Comparison of ENCODE assay signal across 9 cellular contexts in the genomic region with DNA sequence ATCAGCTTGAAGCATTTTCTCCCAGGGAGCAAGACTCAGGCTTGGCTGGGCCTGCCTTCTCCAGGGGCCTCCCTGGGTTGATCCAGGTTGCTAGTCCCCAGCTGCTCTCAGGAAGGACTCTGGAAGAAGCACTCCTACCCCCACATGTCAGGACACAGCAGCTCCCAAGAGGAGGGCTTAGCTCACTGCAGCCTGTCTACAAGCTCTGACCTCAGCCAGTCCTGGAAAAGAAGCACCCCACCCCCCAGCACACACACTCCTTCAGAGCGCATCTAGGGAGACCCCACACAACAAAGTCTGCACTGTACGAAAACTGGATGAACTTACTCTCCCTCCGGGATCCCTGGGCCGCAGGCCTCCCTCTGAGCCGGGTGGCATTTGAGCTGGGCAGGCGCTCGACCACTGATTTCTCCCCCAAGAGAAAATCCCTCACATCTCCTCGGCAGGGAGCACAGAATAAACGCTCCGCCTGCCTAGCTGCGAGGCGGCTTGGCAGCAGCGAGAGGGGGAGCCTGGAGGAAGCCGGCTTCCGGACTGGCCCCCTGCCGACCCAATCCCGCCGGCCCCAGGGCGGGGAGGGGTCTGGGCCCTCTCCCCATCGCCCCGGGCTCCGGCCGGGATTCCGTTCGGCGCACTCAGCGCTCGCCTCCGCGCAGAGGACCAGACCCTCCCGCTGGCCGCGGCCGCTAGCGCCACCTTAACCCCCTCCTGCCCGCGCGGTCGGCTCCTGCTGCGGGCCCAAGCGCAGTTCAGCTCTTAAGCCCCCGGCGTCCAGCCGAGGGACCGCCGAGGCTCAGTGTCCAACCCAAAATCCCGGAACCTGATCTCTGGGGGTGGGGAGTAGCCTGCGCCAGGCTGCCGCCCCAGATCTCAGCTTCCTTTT. TPM values are rescaled to one million over a fixed set of nuclear protein-coding genes. Genes with fewer than 3 reads are reported as not detected.
DNase-seq lines count a peak whose midpoint lies in the region; ATAC-seq and TF ChIP-seq lines count a peak whose summit lies in the region.
"Had no signal": no experiment of that assay in that cellular context is flagged by ENCODE, and none has a peak within 500 bp of the region (broad histone marks: within the 10 kb centered on the region; RNA-seq: fewer than 3 reads in every experiment).

A gene (minus strand): TSS at position 458 of the 883 bp plus-strand sequence. CDS start 1,576 bp downstream, outside the sequence.

- H4K91ac ChIP-seq in IMR-90 (ENCODE audit: insufficient read depth, low read depth, low read length), result no peak within 1 kb of the TSS

- H3K9ac ChIP-seq in IMR-90 (ENCODE audit: low read depth, low read length), result no peak within 1 kb of the TSS

- no peak within 1 kb of the TSS for H3K56ac ChIP-seq in IMR-90 (ENCODE audit: extremely low read depth, insufficient read depth, low read length)

- no peak for TF ChIP-seq RAD21 in IMR-90 (IDR thresholded peaks at IDR 0.05; ENCODE audit: low read length)

- CTCF ChIA-PET in IMR-90 (lab: Yijun Ruan, JAX), result interaction anchor here (1.5 kb wide), 1 partner anchor 13 kb away, joined by 4 read pairs; no protein-coding TSS in a partner anchor

- DNase-seq in CD14-positive monocyte (ENCODE audit: low spot score) (no peak), IMR-90 (no peak), right cardiac atrium (peak; percentile 56 to 86 (median 81)), posterior cingulate gyrus (peak; percentile 55 to 96 (median 78)), GOT3 (lab: John Stamatoyannopoulos, UW) (no peak)
- peak; percentile 13 for DNase-seq in activated naive CD8-positive, alpha-beta T cell treated with anti-CD3 and anti-CD28 coated beads for 36 hours

- H3K79me1 ChIP-seq in IMR-90 (ENCODE audit: low read depth in 1 of 2, low read length in 2 of 2), result no peaks in the 10 kb centered on the region

- POLR2A ChIA-PET in IMR-90 (lab: Charles Lee; ENCODE audit: unreplicated experiment), result no interaction called here

- H3K4me1 ChIP-seq in IMR-90 (ENCODE audit: control insufficient read depth, insufficient read depth, low read length) (no peaks in the 10 kb centered on the region; the same call in 1 of the 2 replicates), right cardiac atrium (ENCODE audit: control insufficient read depth, insufficient read depth, low read length) (peaks cover 7% of the 10 kb centered on the region)

- peak within 1 kb of the TSS; percentile 64; the same call in 1 of the 2 replicates for H3K4me2 ChIP-seq in IMR-90 (ENCODE audit: low read depth, low read length)

- H3K36me3 Mint-ChIP-seq in CD14-positive monocyte, result peaks cover 6 to 9% of the 10 kb centered on the region in 2 donors
- H3K36me3 Mint-ChIP-seq in activated naive CD8-positive, alpha-beta T cell treated with anti-CD3 and anti-CD28 coated beads for 36 hours, result no peaks in the 10 kb centered on the region

- H3K14ac ChIP-seq in IMR-90 (replicated peaks; ENCODE audit: low read depth, low read length), result no peak within 1 kb of the TSS

- H2BK20ac ChIP-seq in IMR-90 (ENCODE audit: low read depth, low read length), result no peak within 1 kb of the TSS

- H4K8ac ChIP-seq in IMR-90 (ENCODE audit: low read depth in 2 of 2, low read length in 2 of 2), result no peak within 1 kb of the TSS

- H2AK5ac ChIP-seq in IMR-90 (ENCODE audit: low read depth, low read length), result no peak within 1 kb of the TSS

- H4K20me1 ChIP-seq in IMR-90 (ENCODE audit: insufficient read depth, low read length), result no peaks in the 10 kb centered on the region; the same call in 1 of the 2 replicates

- H2BK15ac ChIP-seq in IMR-90 (ENCODE audit: low read depth, low read length), result no peak within 1 kb of the TSS

- H3K27me3 ChIP-seq in IMR-90 (ENCODE audit: control insufficient read depth, insufficient read depth, low read length), result peaks cover 65% of the 10 kb centered on the region
- H3K27me3 ChIP-seq in right cardiac atrium (ENCODE audit: control insufficient read depth, insufficient read depth), result no peaks in the 10 kb centered on the region

- ATAC-seq in IMR-90 (ENCODE audit: low read depth), result peak; percentile 73
- peak; percentile 74 to 86 for ATAC-seq in right cardiac atrium
- no peak for ATAC-seq in HG03039 (IDR thresholded peaks at IDR 0.05; ENCODE audit: unreplicated experiment)
- no peak for ATAC-seq in HG03457 (IDR thresholded peaks at IDR 0.05; ENCODE audit: unreplicated experiment)

- H3K23ac ChIP-seq in IMR-90 (ENCODE audit: low read depth, low read length), result no peak within 1 kb of the TSS; the same call in 1 of the 2 replicates

- peaks cover 1 to 17% (median 5%) of the 10 kb centered on the region in 7 donors for H3K9me3 Mint-ChIP-seq in CD14-positive monocyte
- H3K9me3 Mint-ChIP-seq in activated naive CD8-positive, alpha-beta T cell treated with anti-CD3 and anti-CD28 coated beads for 36 hours, result no peaks in the 10 kb centered on the region

- H3K4ac ChIP-seq in IMR-90 (ENCODE audit: low read depth, low read length), result no peak within 1 kb of the TSS

- H3K4me3 ChIP-seq in IMR-90 (ENCODE audit: insufficient read depth, low read depth, low read length) (peak within 1 kb of the TSS; percentile 4; the same call in 1 of the 2 replicates), right cardiac atrium (ENCODE audit: low read length) (peak within 1 kb of the TSS; percentile 56)

- no peak for TF ChIP-seq POLR2A in IMR-90 (IDR thresholded peaks at IDR 0.05; ENCODE audit: low read depth, low read length)

- no peak within 1 kb of the TSS for H3K27ac ChIP-seq in IMR-90 (ENCODE audit: insufficient read depth, low read length)
- no peak within 1 kb of the TSS for H3K27ac ChIP-seq in right cardiac atrium (ENCODE audit: low read length)

- H3K27me3 Mint-ChIP-seq in CD14-positive monocyte (ENCODE audit: low read depth in 3 of 3), result peaks cover 56 to 71% (median 57%) of the 10 kb centered on the region in 3 donors
- H3K27me3 Mint-ChIP-seq in activated naive CD8-positive, alpha-beta T cell treated with anti-CD3 and anti-CD28 coated beads for 36 hours, result peaks cover 56% of the 10 kb centered on the region

- intact Hi-C loops in CD14-positive monocyte (cut with micrococcal nuclease) (no loop called here), IMR-90 (cut with micrococcal nuclease) (no loop called here), right cardiac atrium (cut with DNase I) (loop anchor here in 1 of 4 donors (10.0 kb wide), 1 partner anchor 51 kb away; no protein-coding TSS in a partner anchor), posterior cingulate gyrus (cut with DNase I) (no loop called here)

- in situ Hi-C loops in IMR-90 (cut with MboI; ENCODE audit: low sequenced_read_pairs), result no loop called here

- no peak within 1 kb of the TSS for H2AK9ac ChIP-seq in IMR-90 (replicated peaks; ENCODE audit: low read depth, low read length, poor library complexity)

- TF ChIP-seq CTCF in CD14-positive monocyte (IDR thresholded peaks at IDR 0.05) (no peak), IMR-90 (conservative IDR thresholded peaks at IDR 0.05; ENCODE audit: low read depth, low read length) (no peak)

- H2BK120ac ChIP-seq in IMR-90 (ENCODE audit: low read depth, low read length), result no peak within 1 kb of the TSS

- peak within 1 kb of the TSS; percentile 72 to 90 for H3K4me3 Mint-ChIP-seq in CD14-positive monocyte
- peak within 1 kb of the TSS; percentile 76 for H3K4me3 Mint-ChIP-seq in activated naive CD8-positive, alpha-beta T cell treated with anti-CD3 and anti-CD28 coated beads for 36 hours

- H3K9me3 ChIP-seq in IMR-90 (ENCODE audit: control insufficient read depth, insufficient read depth, low read length), result no peaks in the 10 kb centered on the region
- H3K9me3 ChIP-seq in right cardiac atrium (ENCODE audit: control insufficient read depth, low read length), result no peaks in the 10 kb centered on the region

- H3K27ac Mint-ChIP-seq in CD14-positive monocyte, result no peak within 1 kb of the TSS
- H3K27ac Mint-ChIP-seq in activated naive CD8-positive, alpha-beta T cell treated with anti-CD3 and anti-CD28 coated beads for 36 hours, result no peak within 1 kb of the TSS

- no peak within 1 kb of the TSS for H4K5ac ChIP-seq in IMR-90 (ENCODE audit: low read depth, low read length)

- peaks cover 19% of the 10 kb centered on the region for H3K4me1 Mint-ChIP-seq in CD14-positive monocyte
- peaks cover 9% of the 10 kb centered on the region for H3K4me1 Mint-ChIP-seq in activated naive CD8-positive, alpha-beta T cell treated with anti-CD3 and anti-CD28 coated beads for 36 hours

- 2% methylated on average over 11 of the region's 49 CpGs; no CpG with 5 or more reads in 1 of the 2 experiments for WGBS in IMR-90 (ENCODE audit: extremely low coverage in 2 of 2, insufficient read length in 1 of 2), 2 experiments
- under 1% methylated on average over 49 of the region's 49 CpGs for WGBS in right cardiac atrium

- H3K18ac ChIP-seq in IMR-90 (ENCODE audit: low read depth, low read length), result no peak within 1 kb of the TSS

- dilution Hi-C loops in IMR-90 (cut with HindIII; ENCODE audit: low sequenced_read_pairs, unreplicated experiment), result no loop called here

- no peak within 1 kb of the TSS for H2BK5ac ChIP-seq in IMR-90 (ENCODE audit: low read depth, low read length, poor library complexity, severe bottlenecking)

- H2AFZ ChIP-seq in IMR-90 (replicated peaks; ENCODE audit: low read length, poor library complexity), result peak within 1 kb of the TSS; percentile 75

- no peaks in the 10 kb centered on the region for H3K9me1 ChIP-seq in IMR-90 (ENCODE audit: insufficient read depth, low read length)

- no peaks in the 10 kb centered on the region for H3K36me3 ChIP-seq in IMR-90 (ENCODE audit: control insufficient read depth, insufficient read depth, low read length)

- BruUV-seq in IMR-90 (replicated peaks; lab: Mats Ljungman, UMichigan), result no TSS peak

TF ChIP-seq in IMR-90, 13 proteins besides CTCF, POLR2A, EP300 and RAD21 (continues in another document):
- TF ChIP-seq, protein P1, sequence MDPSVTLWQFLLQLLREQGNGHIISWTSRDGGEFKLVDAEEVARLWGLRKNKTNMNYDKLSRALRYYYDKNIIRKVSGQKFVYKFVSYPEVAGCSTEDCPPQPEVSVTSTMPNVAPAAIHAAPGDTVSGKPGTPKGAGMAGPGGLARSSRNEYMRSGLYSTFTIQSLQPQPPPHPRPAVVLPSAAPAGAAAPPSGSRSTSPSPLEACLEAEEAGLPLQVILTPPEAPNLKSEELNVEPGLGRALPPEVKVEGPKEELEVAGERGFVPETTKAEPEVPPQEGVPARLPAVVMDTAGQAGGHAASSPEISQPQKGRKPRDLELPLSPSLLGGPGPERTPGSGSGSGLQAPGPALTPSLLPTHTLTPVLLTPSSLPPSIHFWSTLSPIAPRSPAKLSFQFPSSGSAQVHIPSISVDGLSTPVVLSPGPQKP (IDR thresholded peaks at IDR 0.05; ENCODE audit: borderline replicate concordance, low read depth, low read length), result no peak
- TF ChIP-seq FOS (IDR thresholded peaks at IDR 0.05; ENCODE audit: low read depth, low read length), result no peak
- no peak for TF ChIP-seq RCOR1 (IDR thresholded peaks at IDR 0.05; ENCODE audit: insufficient replicate concordance, low read length)

RNA-seq across cellular contexts. Expression of the gene that starts here (rescaled TPM):
- not detected for polyA plus RNA-seq in CD14-positive monocyte
- total RNA-seq in IMR-90 (2012; rRNA removed), result under 0.01 TPM in 1 of 2 replicates, not detected in the other
- polyA plus RNA-seq in IMR-90 (2012; rRNA removed), result not detected in 2 replicates
- 0.01 and 0.13 TPM in 2 replicates for polyA plus RNA-seq in IMR-90 (2012; cell fraction: cytosol; rRNA removed)
- polyA plus RNA-seq in IMR-90 (2012; cell fraction: nucleus; rRNA removed; ENCODE audit: low replicate concordance), result under 0.01 TPM in 1 of 2 replicates, not detected in the other
- total RNA-seq in activated naive CD8-positive, alpha-beta T cell treated with anti-CD3 and anti-CD28 coated beads for 36 hours, result under 1 TPM; 0.04 to 0.08 TPM
- 1 to 10 TPM in 2 of 4 donors, under 1 TPM in 2; 0.50 to 1.5 (median 1.0) TPM for total RNA-seq in right cardiac atrium
- 0.48 TPM for polyA plus RNA-seq in right cardiac atrium
- total RNA-seq: fibroblast of villous mesenchyme had no signal

Comparison
In these comparisons a context has a peak if more than half of its experiments do, and no peak if none do; other contexts are left out.
1. Peak in ATAC-seq, H3K4me3 ChIP-seq and H3K4me2 ChIP-seq in IMR-90; RNA of the gene not detected or under 1 TPM.
2. Peak in DNase-seq in activated naive CD8-positive, alpha-beta T cell treated with anti-CD3 and anti-CD28 coated beads for 36 hours; RNA of the gene not detected or under 1 TPM.
3. DNase-seq: peak in right cardiac atrium (3 of 3) and posterior cingulate gyrus (10 of 10); none in CD14-positive monocyte (single experiment), IMR-90 (single experiment) and GOT3 (single experiment).
4. ATAC-seq: peak in right cardiac atrium (2 of 2); none in HG03039 (single experiment) and HG03457 (single experiment).